12 cellular contexts compared by ENCODE assay signal in genomic region chr2:39838589-39838988, GRCh38.
"Had no signal": no experiment of that assay in that cellular context is flagged by ENCODE, and none has a peak within 500 bp of the region (broad histone marks: within the 10 kb centered on the region; RNA-seq: fewer than 3 reads in every experiment).

No MANE protein-coding gene starts in this region.

- H3K27ac ChIP-seq: ascending aorta, esophagus squamous epithelium, heart left ventricle, neutrophil, right atrium auricular region, transverse colon had no signal

- H3K4me1 Mint-ChIP-seq: stimulated activated naive B cell treated with anti-CD40 and anti-IgM and Interleukin-4, amounts not matched to agents 10 μg/mL and 1 μg/mL and 100 μg/mL, for 72 hours had no signal

- H3K4me1 ChIP-seq: ascending aorta, esophagus squamous epithelium, heart left ventricle, right atrium auricular region, transverse colon had no signal

- ATAC-seq: activated CD8-positive, alpha-beta T cell treated with anti-CD3 and anti-CD28 coated beads for 36 hours had no signal

- DNase-seq: activated CD4-positive, alpha-beta T cell treated with anti-CD3 and anti-CD28 coated beads for 4 hours; activated naive CD4-positive, alpha-beta T cell; esophagus squamous epithelium; heart left ventricle; stimulated activated naive B cell treated with anti-CD40 and anti-IgM and Interleukin-4, amounts not matched to agents 10 μg/mL and 1 μg/mL and 100 μg/mL, for 72 hours; transverse colon had no signal

- H3K27me3 ChIP-seq: ascending aorta, esophagus squamous epithelium, heart left ventricle, neutrophil, right atrium auricular region, transverse colon had no signal

- H3K4me2 ChIP-seq: smooth muscle cell had no signal

- H3K27ac Mint-ChIP-seq: activated CD8-positive, alpha-beta T cell treated with anti-CD3 and anti-CD28 coated beads for 36 hours; activated T-helper 1 cell treated with anti-CD3 and anti-CD28 coated beads, Interleukin-12 subunit alpha, Interleukin-12 subunit beta, Interleukin-2, Interleukin-4 antibody, amounts not matched to agents 30 ng/mL and 10 ng/mL and 1 ng/mL, durations not matched to agents 14 hours and 24 hours and 36 hours; stimulated activated naive B cell treated with anti-CD40 and anti-IgM and Interleukin-4, amounts not matched to agents 10 μg/mL and 1 μg/mL and 100 μg/mL, for 72 hours had no signal

- H3K36me3 ChIP-seq: ascending aorta, esophagus squamous epithelium, heart left ventricle, neutrophil, right atrium auricular region, transverse colon had no signal

- H3K4me3 Mint-ChIP-seq: activated CD8-positive, alpha-beta T cell treated with anti-CD3 and anti-CD28 coated beads for 36 hours; activated T-helper 1 cell treated with anti-CD3 and anti-CD28 coated beads, Interleukin-12 subunit alpha, Interleukin-12 subunit beta, Interleukin-2, Interleukin-4 antibody, amounts not matched to agents 30 ng/mL and 10 ng/mL and 1 ng/mL, durations not matched to agents 14 hours and 24 hours and 36 hours; stimulated activated naive B cell treated with anti-CD40 and anti-IgM and Interleukin-4, amounts not matched to agents 10 μg/mL and 1 μg/mL and 100 μg/mL, for 72 hours had no signal

- H3K4me3 ChIP-seq: ascending aorta, esophagus squamous epithelium, heart left ventricle, right atrium auricular region, smooth muscle cell, transverse colon had no signal
